In genomic region chr11:64229090-64229958, GRCh38 we compare ENCODE assay signal across 8 cellular contexts. TPM values are rescaled to one million over a fixed set of nuclear protein-coding genes. Genes with fewer than 3 reads are reported as not detected.
DNase-seq lines count a peak whose midpoint lies in the region; ATAC-seq and TF ChIP-seq lines count a peak whose summit lies in the region.

No MANE protein-coding gene starts in this region.

- peak overlapping the region; percentile 73 for H3K27ac ChIP-seq in 22Rv1
- H3K27ac ChIP-seq in KMS-11 = no peak overlapping the region
- H3K27ac ChIP-seq in brain microvascular endothelial cell = no peak overlapping the region

- no peaks in the 10 kb centered on the region for H4K20me1 ChIP-seq in KMS-11 (ENCODE audit: insufficient read depth)

- no peak for ATAC-seq in naive B cell (ENCODE audit: low read depth in 2 of 2)

- no peak for TF ChIP-seq CTCF in 22Rv1 (IDR thresholded peaks at IDR 0.05)
- TF ChIP-seq CTCF in KMS-11 (conservative IDR thresholded peaks at IDR 0.05; ENCODE audit: low read depth, low read length) = no peak
- TF ChIP-seq CTCF in chondrocyte (IDR thresholded peaks at IDR 0.05) = no peak
- no peak for TF ChIP-seq CTCF in brain microvascular endothelial cell (IDR thresholded peaks at IDR 0.05; ENCODE audit: low read depth, low read length, missing control alignments)

- H3K36me3 ChIP-seq in KMS-11 (ENCODE audit: insufficient read depth) (no peaks in the 10 kb centered on the region), brain microvascular endothelial cell (replicated peaks) (no peaks in the 10 kb centered on the region)

- H3K27ac Mint-ChIP-seq in chondrocyte (ENCODE audit: unreplicated experiment) (peak overlapping the region; percentile 77), naive B cell (peak overlapping the region; percentile 84 to 99 (median 97))

- no peak overlapping the region for H2AFZ ChIP-seq in KMS-11 (ENCODE audit: low read depth)

- no peaks in the 10 kb centered on the region for H3K9me3 Mint-ChIP-seq in chondrocyte (ENCODE audit: low read depth)
- no peaks in the 10 kb centered on the region for H3K9me3 Mint-ChIP-seq in naive B cell

- H3K27me3 ChIP-seq in KMS-11 (ENCODE audit: insufficient read depth, low read depth) = no peaks in the 10 kb centered on the region
- H3K27me3 ChIP-seq in brain microvascular endothelial cell (replicated peaks) = no peaks in the 10 kb centered on the region

- H3K4me1 Mint-ChIP-seq in chondrocyte (ENCODE audit: low read depth) (peaks cover 64% of the 10 kb centered on the region), naive B cell (peaks cover 29 to 73% (median 70%) of the 10 kb centered on the region in 3 donors)

- H3K4me2 ChIP-seq in KMS-11 = peak overlapping the region; percentile 76; the same call in 1 of the 2 replicates

- DNase-seq in chondrocyte (ENCODE audit: low spot score) (no peak), naive B cell (no peak), superior temporal gyrus (ENCODE audit: extremely low spot score) (no peak), activated gamma-delta T cell (lab: John Stamatoyannopoulos, UW) (no peak), brain microvascular endothelial cell (no peak), NCI-H2196 (lab: John Stamatoyannopoulos, UW; ENCODE audit: unreplicated experiment) (no peak)

- H3K36me3 Mint-ChIP-seq in chondrocyte (ENCODE audit: low read depth) (no peaks in the 10 kb centered on the region), naive B cell (no peaks in the 10 kb centered on the region)

- peak overlapping the region; percentile 75 for H3K4me3 Mint-ChIP-seq in chondrocyte (ENCODE audit: unreplicated experiment)
- H3K4me3 Mint-ChIP-seq in naive B cell = peak overlapping the region; percentile 52 to 99 (median 90)

- H3K79me2 ChIP-seq in KMS-11 (ENCODE audit: insufficient read depth, low read depth) = no peaks in the 10 kb centered on the region

- H3K4me3 ChIP-seq in KMS-11 (IDR thresholded peaks at IDR 0.05; ENCODE audit: insufficient read depth, low read depth, low read length) (no peak overlapping the region), brain microvascular endothelial cell (ENCODE audit: low read depth, low read length) (no peak overlapping the region)

- H3K27me3 Mint-ChIP-seq in chondrocyte (ENCODE audit: low read depth) (no peaks in the 10 kb centered on the region), naive B cell (no peaks in the 10 kb centered on the region)

- in situ Hi-C loops in brain microvascular endothelial cell (cut with HindIII; ENCODE audit: low pct_ligation_motif_present, low sequenced_read_pairs) = no loop called here

- H3K9ac ChIP-seq in KMS-11 = no peak overlapping the region

- H3K4me1 ChIP-seq in KMS-11 (ENCODE audit: low read depth, poor library complexity, severe bottlenecking) = peaks cover 33% of the 10 kb centered on the region

RNA-seq across cellular contexts. Expression of gene DNAJC4, which starts 1.0 kb away (rescaled TPM):
- 27.0 to 31.6 TPM (median 28.9 TPM) in 3 replicates for total RNA-seq in chondrocyte
- 10 to 100 TPM; 41.9 to 66.6 (median 50.5) TPM for polyA plus RNA-seq in naive B cell (ENCODE audit: low read depth in 6 of 6)

RNA-seq across cellular contexts. Expression of gene NUDT22, which starts 3.2 kb away (rescaled TPM):
- 42.1 to 56.6 TPM (median 49.9 TPM) in 3 replicates for total RNA-seq in chondrocyte
- polyA plus RNA-seq in naive B cell (ENCODE audit: low read depth in 6 of 6) = 10 to 100 TPM; 43.6 to 96.6 (median 62.6) TPM

RNA-seq across cellular contexts. Expression of gene TRPT1, which starts 3.3 kb away (rescaled TPM):
- total RNA-seq in chondrocyte = 37.9 to 45.7 TPM (median 42.2 TPM) in 3 replicates
- 10 to 100 TPM; 60.7 to 97.6 (median 86.0) TPM for polyA plus RNA-seq in naive B cell (ENCODE audit: low read depth in 6 of 6)

RNA-seq across cellular contexts. Expression of gene VEGFB, which starts 5.1 kb away (rescaled TPM):
- total RNA-seq in chondrocyte = 165 to 209 TPM (median 168 TPM) in 3 replicates
- 10 to 100 TPM; 10.9 to 33.7 (median 28.1) TPM for polyA plus RNA-seq in naive B cell (ENCODE audit: low read depth in 6 of 6)

RNA-seq across cellular contexts. Expression of gene FKBP2, which starts 11.6 kb away (rescaled TPM):
- 42.1 to 54.3 TPM (median 43.0 TPM) in 3 replicates for total RNA-seq in chondrocyte
- 10 to 100 TPM; 65.3 to 94.8 (median 79.8) TPM for polyA plus RNA-seq in naive B cell (ENCODE audit: low read depth in 6 of 6)
